ENCODE assay signal across 7 cellular contexts in the genomic region with DNA sequence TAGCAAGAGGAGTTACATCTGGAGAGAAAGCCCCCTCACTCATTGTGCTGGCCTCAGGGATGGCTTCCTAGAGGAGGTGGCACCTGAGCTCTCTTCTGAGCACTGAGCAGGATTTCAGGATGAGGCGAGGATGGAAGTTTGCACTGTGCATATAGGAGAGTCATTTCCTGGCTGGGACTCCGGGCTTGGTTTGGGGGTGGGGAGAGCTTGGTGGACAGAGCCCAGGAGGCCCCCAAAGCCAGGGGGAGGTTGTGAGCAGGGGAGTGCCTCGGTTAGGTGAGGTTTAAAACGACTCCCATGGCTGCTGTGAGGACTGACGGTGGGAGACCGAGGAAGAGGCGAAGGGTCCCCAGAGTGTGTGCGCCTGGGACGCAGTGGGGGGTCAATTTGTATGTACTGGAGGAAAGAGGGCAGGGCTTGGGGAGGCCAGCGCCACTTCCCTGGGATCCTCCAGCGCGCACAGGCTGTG. TPM values are rescaled to one million over a fixed set of nuclear protein-coding genes. Genes with fewer than 3 reads are reported as not detected.
DNase-seq lines count a peak whose midpoint lies in the region; ATAC-seq and TF ChIP-seq lines count a peak whose summit lies in the region.

No MANE protein-coding gene starts in this region.

- H3K27ac ChIP-seq in H9 (ENCODE audit: insufficient read length, low read depth, low read length) (no peak overlapping the region), gastroesophageal sphincter (peak overlapping the region in 3 of 4 donors; percentile 82 to 91 (median 90))

- H3K4me1 Mint-ChIP-seq in H9: peaks cover 32 to 54% of the 10 kb centered on the region in 2 experiments
- H3K4me1 Mint-ChIP-seq in stimulated activated memory B cell treated with anti-CD40 and anti-IgM and Interleukin-4, amounts not matched to agents 10 μg/mL and 1 μg/mL and 100 μg/mL, for 72 hours: peaks cover 59% of the 10 kb centered on the region

- no peak overlapping the region for H2AK5ac ChIP-seq in H9 (ENCODE audit: insufficient read length, low read length)

- H3K79me1 ChIP-seq in H9 (ENCODE audit: insufficient read depth, low read depth, low read length, poor library complexity, severe bottlenecking): no peaks in the 10 kb centered on the region

- H2BK5ac ChIP-seq in H9 (ENCODE audit: insufficient read length, low read length): no peak overlapping the region

- H4K5ac ChIP-seq in H9 (ENCODE audit: insufficient read length, low read depth, low read length): no peak overlapping the region

- H2BK15ac ChIP-seq in H9 (ENCODE audit: low read depth, low read length): no peak overlapping the region

- no peak for TF ChIP-seq POLR2A in gastroesophageal sphincter (IDR thresholded peaks at IDR 0.05)

- no peak overlapping the region for H2AFZ ChIP-seq in H9 (ENCODE audit: low read length)

- no peak for ATAC-seq in gastroesophageal sphincter
- no peak for ATAC-seq in stimulated activated memory B cell treated with anti-CD40 and anti-IgM and Interleukin-4, amounts not matched to agents 10 μg/mL and 1 μg/mL and 100 μg/mL, for 72 hours
- ATAC-seq in left lobe of liver: no peak

- no peak overlapping the region; the same call in 1 of the 2 replicates for H3K14ac ChIP-seq in H9 (ENCODE audit: insufficient read depth, low read length)

- no peak for TF ChIP-seq CTCF in H9 (conservative IDR thresholded peaks at IDR 0.05)
- TF ChIP-seq CTCF in WI38 (IDR thresholded peaks at IDR 0.05; ENCODE audit: low read depth, low read length): no peak
- no peak for TF ChIP-seq CTCF in gastroesophageal sphincter (IDR thresholded peaks at IDR 0.05)

- H3K36me3 Mint-ChIP-seq in H9 (ENCODE audit: insufficient read depth in 1 of 3, low read depth in 3 of 3): no peaks in the 10 kb centered on the region
- H3K36me3 Mint-ChIP-seq in stimulated activated memory B cell treated with anti-CD40 and anti-IgM and Interleukin-4, amounts not matched to agents 10 μg/mL and 1 μg/mL and 100 μg/mL, for 72 hours: no peaks in the 10 kb centered on the region

- H4K91ac ChIP-seq in H9 (ENCODE audit: insufficient read length, low read depth, low read length): no peak overlapping the region

- no peaks in the 10 kb centered on the region for H3K79me2 ChIP-seq in H9 (ENCODE audit: insufficient read depth, low read length)

- no peaks in the 10 kb centered on the region for H3K36me3 ChIP-seq in gastroesophageal sphincter

- H3K9me3 ChIP-seq in H9 (ENCODE audit: control insufficient read depth, low read depth, low read length): no peaks in the 10 kb centered on the region
- no peaks in the 10 kb centered on the region for H3K9me3 ChIP-seq in gastroesophageal sphincter

- H2BK20ac ChIP-seq in H9 (ENCODE audit: low read depth, low read length, poor library complexity, severe bottlenecking): no peak overlapping the region

- WGBS in H9 (ENCODE audit: extremely low coverage, insufficient read length, low lambda C conversion rate): no CpG with 5 or more reads among the region's 12 CpGs
- whole genome bisulfite sequencing in gastroesophageal sphincter (ENCODE audit: low coverage in 1 of 2), 2 donors: 29% methylated on average over 5 of the region's 12 CpGs; no CpG with 5 or more reads in 1 of the 2 donors

- H3K4ac ChIP-seq in H9 (ENCODE audit: low read depth, low read length): no peak overlapping the region

- H3K9ac ChIP-seq in H9 (ENCODE audit: extremely low read depth, insufficient read length, low read length): no peak overlapping the region

- no peak overlapping the region for H3K56ac ChIP-seq in H9 (ENCODE audit: insufficient read length, low read depth, low read length)

- peaks cover 2% of the 10 kb centered on the region; the same call in 1 of the 2 replicates for H3K4me1 ChIP-seq in H9 (ENCODE audit: insufficient read depth, low read length)
- peaks cover 0 to 96% (median 47%) of the 10 kb centered on the region in 3 donors for H3K4me1 ChIP-seq in gastroesophageal sphincter

- H3K27ac Mint-ChIP-seq in H9: no peak overlapping the region
- peak overlapping the region; percentile 2 for H3K27ac Mint-ChIP-seq in stimulated activated memory B cell treated with anti-CD40 and anti-IgM and Interleukin-4, amounts not matched to agents 10 μg/mL and 1 μg/mL and 100 μg/mL, for 72 hours

- H3K27me3 Mint-ChIP-seq in H9 (ENCODE audit: low read depth): peaks cover 12% of the 10 kb centered on the region
- H3K27me3 Mint-ChIP-seq in stimulated activated memory B cell treated with anti-CD40 and anti-IgM and Interleukin-4, amounts not matched to agents 10 μg/mL and 1 μg/mL and 100 μg/mL, for 72 hours: no peaks in the 10 kb centered on the region

- H4K20me1 ChIP-seq in H9 (ENCODE audit: control insufficient read depth, insufficient read depth, insufficient read length): no peaks in the 10 kb centered on the region

- H3T11ph ChIP-seq in H9 (ENCODE audit: low read length): no peak overlapping the region

- no peak overlapping the region for H3K18ac ChIP-seq in H9 (ENCODE audit: insufficient read length, low read depth, low read length)

- peak overlapping the region; percentile 47 for H3K4me2 ChIP-seq in H9 (ENCODE audit: insufficient read depth, insufficient read length, low read length)

- no peak for TF ChIP-seq EP300 in gastroesophageal sphincter (IDR thresholded peaks at IDR 0.05)

- H2BK120ac ChIP-seq in H9 (ENCODE audit: low read depth, low read length, poor library complexity, severe bottlenecking): no peak overlapping the region

- no peak for DNase-seq in H9
- DNase-seq in NCI-H1092 (lab: John Stamatoyannopoulos, UW): no peak
- no peak for DNase-seq in inferior parietal cortex (ENCODE audit: extremely low spot score)
- no peak for DNase-seq in left lobe of liver (ENCODE audit: low spot score)

- H3K23ac ChIP-seq in H9 (ENCODE audit: insufficient read length, low read depth, low read length): no peak overlapping the region

- H3K4me3 ChIP-seq in WI38 (ENCODE audit: low read depth, low read length) (peak overlapping the region; percentile 66), gastroesophageal sphincter (peak overlapping the region; percentile 73 to 78)

- H3K27me3 ChIP-seq in H9 (ENCODE audit: insufficient read depth, low read length) (no peaks in the 10 kb centered on the region; the same call in 1 of the 2 replicates), gastroesophageal sphincter (no peaks in the 10 kb centered on the region)

- H3K9me3 Mint-ChIP-seq in H9: no peaks in the 10 kb centered on the region
- H3K9me3 Mint-ChIP-seq in stimulated activated memory B cell treated with anti-CD40 and anti-IgM and Interleukin-4, amounts not matched to agents 10 μg/mL and 1 μg/mL and 100 μg/mL, for 72 hours: no peaks in the 10 kb centered on the region

- H2BK12ac ChIP-seq in H9 (ENCODE audit: insufficient read length, low read depth, low read length): no peak overlapping the region

- H3K23me2 ChIP-seq in H9 (ENCODE audit: insufficient read length, low read depth, low read length, poor library complexity, severe bottlenecking): peaks cover 6% of the 10 kb centered on the region

- peak overlapping the region; percentile 77 for H3K4me3 Mint-ChIP-seq in H9
- H3K4me3 Mint-ChIP-seq in stimulated activated memory B cell treated with anti-CD40 and anti-IgM and Interleukin-4, amounts not matched to agents 10 μg/mL and 1 μg/mL and 100 μg/mL, for 72 hours: peak overlapping the region; percentile 59

- H4K8ac ChIP-seq in H9 (replicated peaks; ENCODE audit: insufficient read length, low read depth, low read length): no peak overlapping the region

RNA-seq across cellular contexts. Expression of a gene that starts 1.2 kb away (rescaled TPM):
- total RNA-seq in H9 (2021) (6.4 and 6.7 TPM in 2 replicates), gastroesophageal sphincter (1 to 10 TPM; 3.4 to 7.1 (median 3.8) TPM), left lobe of liver (0.35 TPM)

RNA-seq across cellular contexts. Expression of a gene that starts 24.6 kb away (rescaled TPM):
- total RNA-seq in H9 (2021): 0.09 TPM in 1 of 2 replicates, not detected in the other
- 10 to 100 TPM in 1 of 4 donors, 1 to 10 TPM in 3; 1.6 to 11.6 (median 3.2) TPM for total RNA-seq in gastroesophageal sphincter
- 0.13 TPM for total RNA-seq in left lobe of liver

RNA-seq across cellular contexts. Expression of a gene that starts 45.6 kb away (rescaled TPM):
- 43.0 and 45.7 TPM in 2 replicates for total RNA-seq in H9 (2021)
- 10 to 100 TPM; 22.2 to 25.7 (median 24.3) TPM for total RNA-seq in gastroesophageal sphincter
- total RNA-seq in left lobe of liver: 11.5 TPM
